Comparison of ENCODE assay signal across 30 cellular contexts in genomic region chr6:118571121-118571520, GRCh38. TPM values are rescaled to one million over a fixed set of nuclear protein-coding genes. Genes with fewer than 3 reads are reported as not detected.
"Had no signal": no experiment of that assay in that cellular context is flagged by ENCODE, and none has a peak within 500 bp of the region (broad histone marks: within the 10 kb centered on the region; RNA-seq: fewer than 3 reads in every experiment).

No MANE protein-coding gene starts in this region.

- H2AFZ ChIP-seq: neural progenitor cell had no signal

- H3K4me3 ChIP-seq: body of pancreas, cardiac muscle cell, colonic mucosa, neural progenitor cell, spleen, thoracic aorta had no signal

- H3K4me1 Mint-ChIP-seq: neural progenitor cell had no signal

- H3K9ac ChIP-seq: neural progenitor cell had no signal

- DNase-seq: activated CD4-positive, alpha-beta memory T cell treated with anti-CD3 and anti-CD28 coated beads, Interleukin-2, amount 10 ng/mL, durations not matched to agents 7 days and 5 days; activated CD4-positive, alpha-beta T cell treated with anti-CD3 and anti-CD28 coated beads for 1 hour; activated CD4-positive, alpha-beta T cell treated with anti-CD3 and anti-CD28 coated beads, Interleukin-2, amount 10 ng/mL, durations not matched to agents 7 days and 5 days; activated CD8-positive, alpha-beta memory T cell treated with anti-CD3 and anti-CD28 coated beads, Interleukin-2, amount 50 U/mL, for 48 hours; activated T-cell treated with anti-CD3 and anti-CD28 coated beads, Interleukin-2, amount 50 U/mL, for 48 hours; anterior cingulate cortex; body of pancreas; cerebellar nuclear complex; colonic mucosa; effector memory CD4-positive, alpha-beta T cell; erythroblast; head of caudate nucleus; hypothalamus; immature natural killer cell; kidney; left colon; natural killer cell; right cardiac atrium; spleen; stimulated activated naive CD4-positive, alpha-beta T cell treated with Interleukin-2 at 50 U/mL for 16 hours; T-helper 17 cell; T1000; trophoblast cell had no signal

- H3K36me3 ChIP-seq: cardiac muscle cell, colonic mucosa, neural progenitor cell had no signal

- H3K4me1 ChIP-seq: colonic mucosa, neural progenitor cell, spleen had no signal

- ATAC-seq: body of pancreas, left colon, natural killer cell, right cardiac atrium, T-helper 17 cell had no signal

- H3K27me3 ChIP-seq: body of pancreas, cardiac muscle cell, colonic mucosa, neural progenitor cell, spleen had no signal

- H3K4me3 Mint-ChIP-seq: activated CD4-positive, alpha-beta memory T cell treated with anti-CD3 and anti-CD28 coated beads, Interleukin-2, amount 10 ng/mL, durations not matched to agents 7 days and 5 days; activated CD4-positive, alpha-beta T cell treated with anti-CD3 and anti-CD28 coated beads, Interleukin-2, amount 10 ng/mL, durations not matched to agents 7 days and 5 days; activated naive CD8-positive, alpha-beta T cell; immature natural killer cell; natural killer cell; neural progenitor cell; T-helper 17 cell had no signal

- H3K9me3 ChIP-seq: body of pancreas had no signal

- H3K27me3 Mint-ChIP-seq: activated CD4-positive, alpha-beta memory T cell treated with anti-CD3 and anti-CD28 coated beads, Interleukin-2, amount 10 ng/mL, durations not matched to agents 7 days and 5 days; activated CD4-positive, alpha-beta T cell treated with anti-CD3 and anti-CD28 coated beads, Interleukin-2, amount 10 ng/mL, durations not matched to agents 7 days and 5 days; activated naive CD8-positive, alpha-beta T cell; T-helper 17 cell had no signal

- H3K27ac Mint-ChIP-seq: activated CD4-positive, alpha-beta memory T cell treated with anti-CD3 and anti-CD28 coated beads, Interleukin-2, amount 10 ng/mL, durations not matched to agents 7 days and 5 days; activated CD4-positive, alpha-beta T cell treated with anti-CD3 and anti-CD28 coated beads, Interleukin-2, amount 10 ng/mL, durations not matched to agents 7 days and 5 days; activated T-helper 2 cell treated with anti-CD3 and anti-CD28 coated beads, Interferon-gamma antibody, Interleukin-2, Interleukin-4, amounts not matched to agents 10 μg/mL and 5 μg/mL and 100 μg/mL, durations not matched to agents 14 hours and 24 hours and 36 hours; natural killer cell; neural progenitor cell; T-helper 17 cell had no signal

- H3K27ac ChIP-seq: body of pancreas, cardiac muscle cell, colonic mucosa, neural progenitor cell, spleen, thoracic aorta had no signal

- H3K4me2 ChIP-seq: neural progenitor cell had no signal

- FAIRE-seq: urothelium cell line had no signal

RNA-seq across cellular contexts. Expression of gene PLN, which starts 23.0 kb away (rescaled TPM):
- total RNA-seq: activated CD4-positive, alpha-beta memory T cell treated with anti-CD3 and anti-CD28 coated beads, Interleukin-2, amount 10 ng/mL, durations not matched to agents 7 days and 5 days; activated CD4-positive, alpha-beta T cell treated with anti-CD3 and anti-CD28 coated beads, Interleukin-2, amount 10 ng/mL, durations not matched to agents 7 days and 5 days; activated T-helper 2 cell treated with anti-CD3 and anti-CD28 coated beads, Interferon-gamma antibody, Interleukin-2, Interleukin-4, amounts not matched to agents 10 μg/mL and 5 μg/mL and 100 μg/mL, durations not matched to agents 14 hours and 24 hours and 36 hours; dermis microvascular lymphatic vessel endothelial cell; natural killer cell; T-helper 17 cell had no signal
